ENCODE assay signal across 13 cellular contexts in genomic region chr12:19916193-19916498, GRCh38.
DNase-seq lines count a peak whose midpoint lies in the region; ATAC-seq and TF ChIP-seq lines count a peak whose summit lies in the region.
"Had no signal": no experiment of that assay in that cellular context is flagged by ENCODE, and none has a peak within 500 bp of the region (broad histone marks: within the 10 kb centered on the region; RNA-seq: fewer than 3 reads in every experiment).

No MANE protein-coding gene starts in this region.

- peak overlapping the region; percentile 63 for H2AFZ ChIP-seq in HCT116 (ENCODE audit: low read depth, low read length, poor library complexity, severe bottlenecking)

- H4K20me1 ChIP-seq in HCT116 (ENCODE audit: insufficient read depth), result no peaks in the 10 kb centered on the region

- no peak overlapping the region for H3K4me3 ChIP-seq in HCT116 (replicated peaks in 1 of 2; ENCODE audit: low read depth in 1 of 2, low read length in 2 of 2)
- H3K4me3 ChIP-seq: esophagus muscularis mucosa, testis had no signal

- no peaks in the 10 kb centered on the region for H3K9me2 ChIP-seq in HCT116 (ENCODE audit: insufficient read depth)

- DNase-seq in HCT116 (ENCODE audit: low read depth, low spot score) (no peak), SK-MEL-5 (ENCODE audit: low read depth, low spot score) (peak; percentile 10), mesothelial cell of epicardium (ENCODE audit: low spot score in 2 of 2, unreplicated experiment in 2 of 2) (no peak), KG1 (lab: John Stamatoyannopoulos, UW) (no peak), chondrocyte (ENCODE audit: low spot score) (no peak)
- DNase-seq in activated naive CD8-positive, alpha-beta T cell treated with anti-CD3 and anti-CD28 coated beads, Interleukin-2, amount 50 U/mL, for 24 hours, result no peak
- DNase-seq: activated CD4-positive, alpha-beta T cell treated with anti-CD3 and anti-CD28 coated beads for 36 hours; activated CD8-positive, alpha-beta memory T cell treated with anti-CD3 and anti-CD28 coated beads, Interleukin-2, amount 10 ng/mL, durations not matched to agents 7 days and 5 days; testis had no signal

- no peak overlapping the region for H3K4me3 Mint-ChIP-seq in mesothelial cell of epicardium
- no peak overlapping the region for H3K4me3 Mint-ChIP-seq in activated naive CD8-positive, alpha-beta T cell treated with anti-CD3 and anti-CD28 coated beads, Interleukin-2, amount 50 U/mL, for 24 hours
- H3K4me3 Mint-ChIP-seq in chondrocyte (ENCODE audit: unreplicated experiment), result no peak overlapping the region
- H3K4me3 Mint-ChIP-seq: activated CD4-positive, alpha-beta T cell treated with anti-CD3 and anti-CD28 coated beads for 36 hours; activated CD8-positive, alpha-beta memory T cell treated with anti-CD3 and anti-CD28 coated beads, Interleukin-2, amount 10 ng/mL, durations not matched to agents 7 days and 5 days had no signal

- H3K36me3 Mint-ChIP-seq in mesothelial cell of epicardium, result no peaks in the 10 kb centered on the region
- no peaks in the 10 kb centered on the region for H3K36me3 Mint-ChIP-seq in activated naive CD8-positive, alpha-beta T cell treated with anti-CD3 and anti-CD28 coated beads, Interleukin-2, amount 50 U/mL, for 24 hours (ENCODE audit: low read depth)
- H3K36me3 Mint-ChIP-seq in chondrocyte (ENCODE audit: low read depth), result no peaks in the 10 kb centered on the region
- H3K36me3 Mint-ChIP-seq: activated CD8-positive, alpha-beta memory T cell treated with anti-CD3 and anti-CD28 coated beads, Interleukin-2, amount 10 ng/mL, durations not matched to agents 7 days and 5 days had no signal

- CTCF ChIA-PET in HCT116 (lab: Charles Lee), result interaction anchor here (0.8 to 1.9 kb wide), 9 partner anchors 11 to 709 kb away, joined by 3 to 7 read pairs (median 3); no protein-coding TSS in a partner anchor

- in situ Hi-C loops in SK-MEL-5 (cut with HindIII; ENCODE audit: low pct_unique_long_range_greater_than_20kb, low sequenced_read_pairs), result no loop called here

- peak overlapping the region; percentile 24 for H3K27ac Mint-ChIP-seq in mesothelial cell of epicardium
- no peak overlapping the region for H3K27ac Mint-ChIP-seq in activated naive CD8-positive, alpha-beta T cell treated with anti-CD3 and anti-CD28 coated beads, Interleukin-2, amount 50 U/mL, for 24 hours
- no peak overlapping the region for H3K27ac Mint-ChIP-seq in chondrocyte (ENCODE audit: unreplicated experiment)
- H3K27ac Mint-ChIP-seq: activated CD4-positive, alpha-beta T cell treated with anti-CD3 and anti-CD28 coated beads for 36 hours; activated CD8-positive, alpha-beta memory T cell treated with anti-CD3 and anti-CD28 coated beads, Interleukin-2, amount 10 ng/mL, durations not matched to agents 7 days and 5 days; activated T-helper 2 cell treated with anti-CD3 and anti-CD28 coated beads, Interferon-gamma antibody, Interleukin-2, Interleukin-4, amounts not matched to agents 10 μg/mL and 5 μg/mL and 100 μg/mL, durations not matched to agents 14 hours and 24 hours and 36 hours had no signal

- H3K9me3 Mint-ChIP-seq in mesothelial cell of epicardium (peaks cover 13% of the 10 kb centered on the region), chondrocyte (ENCODE audit: low read depth) (no peaks in the 10 kb centered on the region)
- H3K9me3 Mint-ChIP-seq in activated naive CD8-positive, alpha-beta T cell treated with anti-CD3 and anti-CD28 coated beads, Interleukin-2, amount 50 U/mL, for 24 hours, result peaks cover 3% of the 10 kb centered on the region
- H3K9me3 Mint-ChIP-seq: activated T-helper 2 cell treated with anti-CD3 and anti-CD28 coated beads, Interferon-gamma antibody, Interleukin-2, Interleukin-4, amounts not matched to agents 10 μg/mL and 5 μg/mL and 100 μg/mL, durations not matched to agents 14 hours and 24 hours and 36 hours had no signal

- TF ChIP-seq CTCF in C4-2B (conservative IDR thresholded peaks at IDR 0.05) (no peak), HCT116 (IDR thresholded peaks at IDR 0.05 in 2 of 3, conservative IDR thresholded peaks at IDR 0.05 in 1 of 3; ENCODE audit: borderline replicate concordance in 1 of 3, insufficient read depth in 1 of 3, low read depth in 2 of 3, low read length in 2 of 3) (no peak), mesothelial cell of epicardium (IDR thresholded peaks at IDR 0.05; ENCODE audit: unreplicated experiment) (no peak), chondrocyte (IDR thresholded peaks at IDR 0.05) (no peak)

- no peak for TF ChIP-seq POLR2A in HCT116 (IDR thresholded peaks at IDR 0.05; ENCODE audit: borderline replicate concordance, extremely low read depth, insufficient read depth, insufficient read length)

- no peak overlapping the region for H3K9ac ChIP-seq in HCT116 (ENCODE audit: low read length)

- no peak for ATAC-seq in HCT116
- no peak for ATAC-seq in activated naive CD8-positive, alpha-beta T cell treated with anti-CD3 and anti-CD28 coated beads, Interleukin-2, amount 50 U/mL, for 24 hours
- ATAC-seq in HG02571 (IDR thresholded peaks at IDR 0.05; ENCODE audit: unreplicated experiment), result no peak
- ATAC-seq: activated CD4-positive, alpha-beta T cell treated with anti-CD3 and anti-CD28 coated beads for 36 hours; activated CD8-positive, alpha-beta memory T cell treated with anti-CD3 and anti-CD28 coated beads, Interleukin-2, amount 10 ng/mL, durations not matched to agents 7 days and 5 days had no signal

- no TSS peak for BruUV-seq in HCT116 (replicated peaks; lab: Mats Ljungman, UMichigan)

- H3K4me1 Mint-ChIP-seq in mesothelial cell of epicardium, result peaks cover 28% of the 10 kb centered on the region
- H3K4me1 Mint-ChIP-seq in activated naive CD8-positive, alpha-beta T cell treated with anti-CD3 and anti-CD28 coated beads, Interleukin-2, amount 50 U/mL, for 24 hours, result no peaks in the 10 kb centered on the region
- peaks cover 21% of the 10 kb centered on the region for H3K4me1 Mint-ChIP-seq in chondrocyte (ENCODE audit: low read depth)
- H3K4me1 Mint-ChIP-seq: activated CD4-positive, alpha-beta T cell treated with anti-CD3 and anti-CD28 coated beads for 36 hours had no signal

- intact Hi-C loops in HCT116 (cut with micrococcal nuclease), result no loop called here

- TF ChIP-seq RAD21 in HCT116 (IDR thresholded peaks at IDR 0.05; ENCODE audit: low read depth), result no peak

- no peaks in the 10 kb centered on the region for H3K4me1 ChIP-seq in HCT116 (ENCODE audit: control insufficient read depth in 1 of 2, insufficient read depth in 2 of 2, low read length in 2 of 2)
- H3K4me1 ChIP-seq: testis had no signal

- peak overlapping the region; percentile 75; the same call in 1 of the 2 replicates for H3K27ac ChIP-seq in C4-2B
- no peak overlapping the region for H3K27ac ChIP-seq in HCT116 (ENCODE audit: low read depth, low read length)
- H3K27ac ChIP-seq: esophagus muscularis mucosa, testis had no signal

- no peaks in the 10 kb centered on the region for H3K79me2 ChIP-seq in HCT116 (ENCODE audit: insufficient read depth, low read length)

- H3K27me3 ChIP-seq in HCT116 (ENCODE audit: insufficient read depth, low read length), result no peaks in the 10 kb centered on the region
- H3K27me3 ChIP-seq: esophagus muscularis mucosa, testis had no signal

- H3K9me3 ChIP-seq in HCT116 (ENCODE audit: control insufficient read depth in 1 of 2, insufficient read depth in 1 of 2, low read depth in 1 of 2, low read length in 2 of 2), result no peaks in the 10 kb centered on the region
- H3K9me3 ChIP-seq: esophagus muscularis mucosa, testis had no signal

- H3K27me3 Mint-ChIP-seq in mesothelial cell of epicardium (ENCODE audit: low read depth), result no peaks in the 10 kb centered on the region
- peaks cover 4% of the 10 kb centered on the region for H3K27me3 Mint-ChIP-seq in activated naive CD8-positive, alpha-beta T cell treated with anti-CD3 and anti-CD28 coated beads, Interleukin-2, amount 50 U/mL, for 24 hours
- H3K27me3 Mint-ChIP-seq in chondrocyte (ENCODE audit: low read depth), result no peaks in the 10 kb centered on the region
- H3K27me3 Mint-ChIP-seq: activated CD8-positive, alpha-beta memory T cell treated with anti-CD3 and anti-CD28 coated beads, Interleukin-2, amount 10 ng/mL, durations not matched to agents 7 days and 5 days had no signal

- no peak overlapping the region for H3K4me2 ChIP-seq in HCT116 (ENCODE audit: low read length)

- H3K36me3 ChIP-seq in HCT116 (ENCODE audit: control insufficient read depth in 1 of 2, insufficient read depth in 2 of 2, low read length in 2 of 2), result no peaks in the 10 kb centered on the region
- H3K36me3 ChIP-seq: esophagus muscularis mucosa had no signal

- POLR2A ChIA-PET in HCT116 (lab: Charles Lee), result no interaction called here

- RAD21 ChIA-PET in HCT116 (lab: Charles Lee; ENCODE audit: low non-redundant PET in 1 of 2, low total read pairs in 2 of 2, uncharacterized antibody in 2 of 2, unreplicated experiment in 2 of 2), result no interaction called here

TF ChIP-seq in HCT116, 20 proteins besides CTCF, POLR2A, EP300 and RAD21 (continues in another document):
- TF ChIP-seq TCF7L2 (IDR thresholded peaks at IDR 0.05; ENCODE audit: borderline replicate concordance, extremely low read depth, insufficient read depth, insufficient read length) (no peak), POLR2AphosphoS5 (IDR thresholded peaks at IDR 0.05; ENCODE audit: low read depth, low read length) (no peak), SRF (IDR thresholded peaks at IDR 0.05; ENCODE audit: low read depth) (no peak), EZH2phosphoT487 (IDR thresholded peaks at IDR 0.05; ENCODE audit: borderline replicate concordance) (no peak), ZBTB33 (IDR thresholded peaks at IDR 0.05; ENCODE audit: extremely low read depth, insufficient replicate concordance, low read length) (no peak), YY1 (IDR thresholded peaks at IDR 0.05; ENCODE audit: extremely low read depth, insufficient replicate concordance, low read depth, low read length) (no peak), MAX (IDR thresholded peaks at IDR 0.05) (no peak), EGR1 (IDR thresholded peaks at IDR 0.05; ENCODE audit: low read depth) (no peak)
